ENCODE assay signal across 26 cellular contexts in the genomic region with DNA sequence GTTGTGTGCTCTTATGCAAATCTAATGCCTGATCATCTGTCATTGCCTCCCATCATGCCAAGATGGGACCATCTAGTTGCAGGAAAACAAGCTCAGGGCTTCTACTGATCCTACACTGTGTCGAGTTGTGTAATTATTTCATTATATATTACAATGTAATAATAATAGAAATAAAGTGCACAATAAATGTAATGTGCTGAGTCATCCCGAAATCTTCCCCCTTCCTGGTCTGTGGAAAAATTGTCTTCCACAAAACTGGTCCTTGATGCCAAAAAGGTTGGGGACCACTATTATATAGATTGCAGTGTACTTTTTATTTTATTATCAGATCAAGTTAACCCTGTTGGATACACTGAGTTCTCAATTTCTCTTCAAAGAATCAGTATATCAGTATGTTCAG.
"Had no signal": no experiment of that assay in that cellular context is flagged by ENCODE, and none has a peak within 500 bp of the region (broad histone marks: within the 10 kb centered on the region; RNA-seq: fewer than 3 reads in every experiment).

No MANE protein-coding gene starts in this region.

- H3K27me3 Mint-ChIP-seq: dendritic cell treated with granulocyte-macrophage colony-stimulating factor and Interleukin-4, amounts not matched to agents 40 ng/mL and 50 ng/mL, for 4 days; effector memory CD8-positive, alpha-beta T cell had no signal

- H3K9me3 ChIP-seq: colonic mucosa, esophagus squamous epithelium, gastrocnemius medialis, lower lobe of right lung, mucosa of descending colon had no signal

- H3K27ac ChIP-seq: colonic mucosa, esophagus squamous epithelium, gastrocnemius medialis, heart right ventricle, left lung, lower lobe of right lung had no signal

- H3K27me3 ChIP-seq: colonic mucosa, esophagus squamous epithelium, gastrocnemius medialis, heart right ventricle, left lung had no signal

- ATAC-seq: effector memory CD8-positive, alpha-beta T cell; esophagus mucosa; gastrocnemius medialis; heart right ventricle; left cardiac atrium; left lung; left ventricle myocardium superior; lower lobe of right lung; mucosa of descending colon had no signal

- DNase-seq: colonic mucosa; cortex of kidney; effector CD8-positive, alpha-beta T cell; effector memory CD8-positive, alpha-beta T cell; endodermal cell; esophagus squamous epithelium; foreskin fibroblast; foreskin melanocyte; gastrocnemius medialis; glutamatergic neuron; head of caudate nucleus; heart right ventricle; hippocampal formation; left cardiac atrium; left lung; left ventricle myocardium superior; lower lobe of right lung; mesenchymal stem cell; mucosa of descending colon had no signal

- FAIRE-seq: endometrium, endothelial cell of umbilical vein, islet of Langerhans, keratinocyte had no signal

- H3K27ac Mint-ChIP-seq: dendritic cell treated with granulocyte-macrophage colony-stimulating factor and Interleukin-4, amounts not matched to agents 40 ng/mL and 50 ng/mL, for 4 days; endodermal cell; mesothelial cell of epicardium had no signal

- H3K4me1 ChIP-seq: colonic mucosa, esophagus squamous epithelium, gastrocnemius medialis, left lung, lower lobe of right lung had no signal

- H3K4me3 ChIP-seq: colonic mucosa, esophagus squamous epithelium, gastrocnemius medialis, heart right ventricle, left lung, lower lobe of right lung, mucosa of descending colon had no signal

- H3K4me1 Mint-ChIP-seq: endodermal cell, mesothelial cell of epicardium had no signal

- H3K36me3 ChIP-seq: colonic mucosa had no signal

- H3K4me3 Mint-ChIP-seq: dendritic cell treated with granulocyte-macrophage colony-stimulating factor and Interleukin-4, amounts not matched to agents 40 ng/mL and 50 ng/mL, for 4 days; effector memory CD8-positive, alpha-beta T cell; endodermal cell; mesothelial cell of epicardium had no signal
